Comparison of ENCODE assay signal across 8 cellular contexts in genomic region chrX:48475774-48476577, GRCh38. TPM values are rescaled to one million over a fixed set of nuclear protein-coding genes. Genes with fewer than 3 reads are reported as not detected.
DNase-seq lines count a peak whose midpoint lies in the region; ATAC-seq and TF ChIP-seq lines count a peak whose summit lies in the region.

Gene FTSJ1, plus strand, starts transcription at chrX:48476199. Its CDS starts 1,849 bp downstream, at chrX:48478048.

- intact Hi-C loops in CD4-positive, alpha-beta T cell (cut with DNase I, micrococcal nuclease) = loop anchor here (2.0 to 10.0 kb wide), 6 partner anchors 33 to 821 kb away; partner anchors contain the start of genes EBP (in 2 of the 2), TBC1D25 (in 2 of the 2), ELK1 (in 1 of the 2) and PORCN (in 1 of the 2)

- CTCF ChIA-PET in CD4-positive, alpha-beta T cell (lab: Charles Lee) = no interaction called here

- H3K36me3 Mint-ChIP-seq in CD4-positive, alpha-beta T cell (ENCODE audit: low read depth) = peaks cover 30% of the 10 kb centered on the region

- H3K27ac ChIP-seq in CD4-positive, alpha-beta T cell (ENCODE audit: low read depth, low read length) = peak within 1 kb of the TSS; percentile 79
- H3K27ac ChIP-seq in HL-60 (replicated peaks) (peak within 1 kb of the TSS; percentile 87), ectodermal cell (ENCODE audit: insufficient read depth, low read depth, low read length, poor library complexity, severe bottlenecking) (no peak within 1 kb of the TSS), lung (ENCODE audit: low read depth in 1 of 2, low read length in 1 of 2) (peak within 1 kb of the TSS; percentile 43 to 85)

- H3K4me1 Mint-ChIP-seq in CD4-positive, alpha-beta T cell (ENCODE audit: low read depth) = peaks cover 27% of the 10 kb centered on the region

- 0 to 1% methylated on average over 75 of the region's 75 CpGs for WGBS in ectodermal cell, 2 experiments
- 0 to 38% methylated on average over 64 to 75 of the region's 75 CpGs for WGBS in lung, 2 donors

- H3K9me3 Mint-ChIP-seq in CD4-positive, alpha-beta T cell = no peaks in the 10 kb centered on the region

- no peak for TF ChIP-seq CTCF in CD4-positive, alpha-beta T cell (IDR thresholded peaks at IDR 0.05)
- TF ChIP-seq CTCF in HL-60 (IDR thresholded peaks at IDR 0.05; ENCODE audit: insufficient read depth, low read length) (no peak), lung (IDR thresholded peaks at IDR 0.05; ENCODE audit: control extremely low read depth, extremely low read depth) (no peak)

- DNase-seq in CD4-positive, alpha-beta T cell = peak; percentile 77 to 90 (median 82)
- DNase-seq in HL-60 (ENCODE audit: low read depth in 1 of 2, low spot score in 1 of 2) (peak; percentile 90 to 93), NK-92 (lab: John Stamatoyannopoulos, UW; ENCODE audit: unreplicated experiment) (peak; percentile 52), lung (ENCODE audit: low spot score) (peak; percentile 87)
- DNase-seq in activated CD8-positive, alpha-beta memory T cell treated with anti-CD3 and anti-CD28 coated beads for 1 hour (ENCODE audit: extremely low read depth in 1 of 2, low read depth in 1 of 2) = peak; percentile 70 to 74
- peak; percentile 58 to 81 (median 79) for DNase-seq in stimulated activated CD4-positive, alpha-beta T cell treated with anti-CD3 and anti-CD28 coated beads, TNF-alpha, amount 100 ng/mL, for 4 hours (ENCODE audit: low read depth in 3 of 3)

- no peaks in the 10 kb centered on the region for H3K27me3 Mint-ChIP-seq in CD4-positive, alpha-beta T cell

- peak within 1 kb of the TSS; percentile 74 for H3K27ac Mint-ChIP-seq in CD4-positive, alpha-beta T cell

- H3K4me1 ChIP-seq in ectodermal cell (ENCODE audit: control insufficient read depth, insufficient read depth, low read length) (peaks cover 9% of the 10 kb centered on the region), lung (ENCODE audit: control insufficient read depth in 2 of 2, insufficient read depth in 2 of 2, low read length in 2 of 2) (no peaks in the 10 kb centered on the region)

- ATAC-seq in CD4-positive, alpha-beta T cell (ENCODE audit: poor library complexity) = peak; percentile 90
- ATAC-seq in GM19455 (IDR thresholded peaks at IDR 0.05; ENCODE audit: unreplicated experiment) (peak; percentile 87), lung (ENCODE audit: insufficient read depth, low FRiP score) (peak; percentile 95)

- H3K27me3 ChIP-seq in CD4-positive, alpha-beta T cell (ENCODE audit: control insufficient read depth, insufficient read depth, low read length) = no peaks in the 10 kb centered on the region
- H3K27me3 ChIP-seq in HL-60 (ENCODE audit: insufficient read depth, poor library complexity, severe bottlenecking) (no peaks in the 10 kb centered on the region), ectodermal cell (ENCODE audit: control insufficient read depth, insufficient read depth, low read length, poor library complexity, severe bottlenecking) (no peaks in the 10 kb centered on the region), lung (ENCODE audit: control insufficient read depth, insufficient read depth) (no peaks in the 10 kb centered on the region)

- H3K4me3 ChIP-seq in HL-60 (replicated peaks; ENCODE audit: insufficient read depth, low read length) = peak within 1 kb of the TSS; percentile 86
- peak within 1 kb of the TSS; percentile 67 for H3K4me3 ChIP-seq in ectodermal cell (ENCODE audit: insufficient read depth, low read depth, low read length)
- H3K4me3 ChIP-seq in lung = peak within 1 kb of the TSS; percentile 68

- peak within 1 kb of the TSS; percentile 90 for H3K4me3 Mint-ChIP-seq in CD4-positive, alpha-beta T cell

- POLR2A ChIA-PET in CD4-positive, alpha-beta T cell (lab: Charles Lee) = interaction anchor here (0.7 to 3.0 kb wide), 5 partner anchors 32 to 326 kb away, joined by 3 to 13 read pairs (median 3); partner anchors contain the start of genes HDAC6, RBM3 and TBC1D25

- H3K36me3 ChIP-seq in ectodermal cell (ENCODE audit: control insufficient read depth, insufficient read depth, low read length) (no peaks in the 10 kb centered on the region), lung (ENCODE audit: control insufficient read depth in 2 of 2, insufficient read depth in 2 of 2, low read length in 2 of 2) (peaks cover 0 to 5% of the 10 kb centered on the region in 2 donors)

- H3K9me3 ChIP-seq in CD4-positive, alpha-beta T cell (ENCODE audit: control insufficient read depth, low read length) = no peaks in the 10 kb centered on the region
- no peaks in the 10 kb centered on the region for H3K9me3 ChIP-seq in ectodermal cell (ENCODE audit: control insufficient read depth, low read length)
- H3K9me3 ChIP-seq in lung (ENCODE audit: control insufficient read depth in 2 of 2, insufficient read depth in 1 of 2, low read length in 1 of 2) = peaks cover 0 to 7% of the 10 kb centered on the region in 2 donors

RNA-seq across cellular contexts. Expression of gene FTSJ1, which starts in this region (rescaled TPM):
- total RNA-seq in CD4-positive, alpha-beta T cell = 10 to 100 TPM; 60.0 to 61.0 TPM
- 42.8 TPM for polyA plus RNA-seq in ectodermal cell (2013, experiment 1 of 4)
- polyA plus RNA-seq in ectodermal cell (2013, experiment 2 of 4) = 41.4 TPM
- 33.4 TPM for polyA plus RNA-seq in ectodermal cell (2013, experiment 3 of 4)
- 38.0 TPM for polyA plus RNA-seq in ectodermal cell (2013, experiment 4 of 4)
- 10 to 100 TPM; 18.2 to 45.8 TPM for total RNA-seq in lung
- 10 to 100 TPM; 43.7 to 48.3 TPM for polyA plus RNA-seq in lung
